1 cellular context compared by ENCODE assay signal in genomic region chr13:101455863-101456262, GRCh38.
A peak's percentile ranks its signal among the peaks of the same experiment; 100 is the strongest.
TF ChIP-seq lines count a peak whose summit lies in the region.

No MANE protein-coding gene starts in this region.

TF ChIP-seq in SK-N-SH, 30 proteins besides CTCF, POLR2A, EP300 and RAD21 (continued from another document):
- TF ChIP-seq USF2 (IDR thresholded peaks at IDR 0.05; ENCODE audit: borderline replicate concordance, low read depth, low read length) (no peak), ELF1 (IDR thresholded peaks at IDR 0.05) (no peak), RCOR1 (IDR thresholded peaks at IDR 0.05; ENCODE audit: low read length) (no peak), TCF12 (IDR thresholded peaks at IDR 0.05) (peak; percentile 86), MXI1 (IDR thresholded peaks at IDR 0.05; ENCODE audit: low read depth, low read length) (no peak), FOXM1 (IDR thresholded peaks at IDR 0.05; ENCODE audit: low read depth) (peak; percentile 77), EZH2phosphoT487 (IDR thresholded peaks at IDR 0.05; ENCODE audit: borderline replicate concordance, low read depth) (no peak), POLR2AphosphoS5 (IDR thresholded peaks at IDR 0.05; ENCODE audit: low read depth, low read length) (peak; percentile 71; the same call in 1 of the 2 replicates), MEF2A (IDR thresholded peaks at IDR 0.05; ENCODE audit: borderline replicate concordance, low read depth) (no peak), JUND (IDR thresholded peaks at IDR 0.05) (peak; percentile 97), RXRA (IDR thresholded peaks at IDR 0.05; ENCODE audit: borderline replicate concordance, low read depth) (peak; percentile 56; the same call in 1 of the 2 replicates), RFX5 (IDR thresholded peaks at IDR 0.05; ENCODE audit: low read length) (no peak), GABPA (IDR thresholded peaks at IDR 0.05; ENCODE audit: low read depth) (no peak), IRF3 (IDR thresholded peaks at IDR 0.05; ENCODE audit: low read depth, low read length) (no peak), FOSL2 (IDR thresholded peaks at IDR 0.05; ENCODE audit: borderline replicate concordance, low read depth) (peak; percentile 98), SMC3 (IDR thresholded peaks at IDR 0.05; ENCODE audit: low read depth, low read length) (no peak), SIN3A (IDR thresholded peaks at IDR 0.05; ENCODE audit: borderline replicate concordance, low read depth, low read length) (no peak), NRF1 (IDR thresholded peaks at IDR 0.05; ENCODE audit: low read depth, low read length) (no peak), NFIC (IDR thresholded peaks at IDR 0.05; ENCODE audit: borderline replicate concordance) (peak; percentile 77), PBX3 (IDR thresholded peaks at IDR 0.05) (peak; percentile 76), REST (IDR thresholded peaks at IDR 0.05; ENCODE audit: low read depth, low read length) (no peak), TAF1 (IDR thresholded peaks at IDR 0.05; ENCODE audit: borderline replicate concordance, low read depth, low read length) (no peak; the same call in 1 of the 2 replicates), GATA2 (CRISPR knock-in tag; IDR thresholded peaks at IDR 0.05) (no peak), MAX (IDR thresholded peaks at IDR 0.05; ENCODE audit: low read depth) (no peak; the same call in 1 of the 2 replicates)
